In genomic region chr12:481422-481821, GRCh38 we compare ENCODE assay signal across 14 cellular contexts. TPM values are rescaled to one million over a fixed set of nuclear protein-coding genes. Genes with fewer than 3 reads are reported as not detected.
A peak's percentile ranks its signal among the peaks of the same experiment; 100 is the strongest.
DNase-seq lines count a peak whose midpoint lies in the region; ATAC-seq, FAIRE-seq and TF ChIP-seq lines count a peak whose summit lies in the region.
"Had no signal": no experiment of that assay in that cellular context is flagged by ENCODE, and none has a peak within 500 bp of the region (broad histone marks: within the 10 kb centered on the region; RNA-seq: fewer than 3 reads in every experiment).

No MANE protein-coding gene starts in this region.

- peaks cover 3% of the 10 kb centered on the region; the same call in 1 of the 2 replicates for H3K79me1 ChIP-seq in H1 (ENCODE audit: low read depth, low read length)
- H3K79me1 ChIP-seq in neuronal stem cell (ENCODE audit: low read depth, low read length), result no peaks in the 10 kb centered on the region
- no peaks in the 10 kb centered on the region for H3K79me1 ChIP-seq in trophoblast cell (ENCODE audit: low read length)

- H3K4me3 Mint-ChIP-seq in progenitor cell of endocrine pancreas (ENCODE audit: low read depth), result no peak overlapping the region
- H3K4me3 Mint-ChIP-seq: CD4-positive, alpha-beta T cell; neural progenitor cell had no signal

- H2BK15ac ChIP-seq in H1 (ENCODE audit: low read length), result no peak overlapping the region
- no peak overlapping the region for H2BK15ac ChIP-seq in neuronal stem cell (ENCODE audit: low read length)

- DNase-seq in BE2C, result peak; percentile 26
- DNase-seq in NB4 (ENCODE audit: low read depth), result peak; percentile 57
- no peak for DNase-seq in H1 (ENCODE audit: low read depth in 1 of 2, low spot score in 2 of 2)
- DNase-seq in neuronal stem cell (ENCODE audit: low spot score), result no peak
- no peak for DNase-seq in DMS114 treated with DMSO at 0.1 percent for 48 hours (lab: John Stamatoyannopoulos, UW; ENCODE audit: unreplicated experiment)
- no peak for DNase-seq in progenitor cell of endocrine pancreas (ENCODE audit: low spot score, unreplicated experiment)
- DNase-seq in trophoblast cell, result no peak
- DNase-seq: CD4-positive, alpha-beta T cell; hippocampal formation; NCI-H2171 treated with DMSO at 0.1 percent for 48 hours had no signal

- TF ChIP-seq RAD21 in H1 (IDR thresholded peaks at IDR 0.05 in 1 of 2, conservative IDR thresholded peaks at IDR 0.05 in 1 of 2; ENCODE audit: low read depth in 2 of 2, low read length in 2 of 2), result no peak

- TF ChIP-seq CTCF in BE2C (IDR thresholded peaks at IDR 0.05; ENCODE audit: low read depth, low read length) (no peak), NB4 (IDR thresholded peaks at IDR 0.05; ENCODE audit: low read depth, low read length) (no peak), H1 (IDR thresholded peaks at IDR 0.05; ENCODE audit: control extremely low read depth in 1 of 3, insufficient read depth in 1 of 3, low read depth in 1 of 3, low read length in 3 of 3) (no peak), progenitor cell of endocrine pancreas (IDR thresholded peaks at IDR 0.05; ENCODE audit: unreplicated experiment) (no peak)

- H3K36me3 ChIP-seq in BE2C, result no peaks in the 10 kb centered on the region
- H3K36me3 ChIP-seq in H1 (ENCODE audit: control insufficient read depth in 2 of 4, insufficient read depth in 4 of 4, low read length in 3 of 4), result no peaks in the 10 kb centered on the region
- no peaks in the 10 kb centered on the region for H3K36me3 ChIP-seq in neuronal stem cell (replicated peaks in 1 of 2; ENCODE audit: control insufficient read depth in 2 of 2, insufficient read depth in 2 of 2, low read length in 2 of 2)
- no peaks in the 10 kb centered on the region for H3K36me3 ChIP-seq in trophoblast cell (ENCODE audit: control insufficient read depth in 1 of 2, insufficient read depth in 2 of 2, low read length in 2 of 2)
- H3K36me3 ChIP-seq: neural progenitor cell had no signal

- no peak for ATAC-seq in HG03565 (IDR thresholded peaks at IDR 0.05; ENCODE audit: unreplicated experiment)
- ATAC-seq: GM12878 had no signal

- no peak overlapping the region for H3K56ac ChIP-seq in H1 (replicated peaks; ENCODE audit: insufficient read length, low read depth, low read length)

- no peaks in the 10 kb centered on the region for H3K27me3 Mint-ChIP-seq in progenitor cell of endocrine pancreas

- no peak overlapping the region for H3K9ac ChIP-seq in H1 (replicated peaks in 1 of 4; ENCODE audit: extremely low read depth in 1 of 4, low read depth in 3 of 4, low read length in 3 of 4)
- H3K9ac ChIP-seq in neuronal stem cell (ENCODE audit: low read depth, low read length, poor library complexity), result peak overlapping the region; percentile 47
- no peak overlapping the region for H3K9ac ChIP-seq in trophoblast cell (ENCODE audit: low read length)
- H3K9ac ChIP-seq: neural progenitor cell had no signal

- POLR2A ChIA-PET in H1 (lab: Charles Lee; ENCODE audit: partially characterized antibody), result interaction anchor here (1.2 kb wide), 1 partner anchor 14 kb away, joined by 3 read pairs; no protein-coding TSS in a partner anchor

- no peaks in the 10 kb centered on the region for H3K23me2 ChIP-seq in H1 (ENCODE audit: low read depth, low read length)

- TF ChIP-seq EP300 in H1 (IDR thresholded peaks at IDR 0.05; ENCODE audit: borderline replicate concordance in 1 of 2, low read depth in 2 of 2, low read length in 2 of 2), result no peak

- no peak overlapping the region for H4K5ac ChIP-seq in H1 (ENCODE audit: insufficient read length, low read depth, low read length)

- H4K20me1 ChIP-seq in H1 (replicated peaks in 1 of 2; ENCODE audit: control insufficient read depth in 1 of 2, insufficient read depth in 2 of 2, low read length in 2 of 2), result no peaks in the 10 kb centered on the region

- no peak overlapping the region for H3K23ac ChIP-seq in H1 (ENCODE audit: insufficient read length)
- H3K23ac ChIP-seq in neuronal stem cell (ENCODE audit: low read depth, low read length, poor library complexity), result no peak overlapping the region
- H3K23ac ChIP-seq in trophoblast cell (ENCODE audit: low read length), result no peak overlapping the region

- H2AK5ac ChIP-seq in H1 (ENCODE audit: low read depth, low read length), result no peak overlapping the region
- H2AK5ac ChIP-seq in neuronal stem cell (ENCODE audit: low read depth, low read length), result no peak overlapping the region
- no peak overlapping the region for H2AK5ac ChIP-seq in trophoblast cell (ENCODE audit: low read length)

- H2BK120ac ChIP-seq in H1 (replicated peaks; ENCODE audit: low read depth, low read length) (no peak overlapping the region), neuronal stem cell (ENCODE audit: low read depth, low read length) (no peak overlapping the region), trophoblast cell (ENCODE audit: insufficient read depth, low read length, poor library complexity) (no peak overlapping the region)

- no peak for TF ChIP-seq POLR2A in NB4 (IDR thresholded peaks at IDR 0.05; ENCODE audit: extremely low read depth, insufficient read length)
- no peak for TF ChIP-seq POLR2A in H1 (IDR thresholded peaks at IDR 0.05; ENCODE audit: control extremely low read depth in 1 of 2, low read depth in 2 of 2, low read length in 2 of 2)

- WGBS in H1 (ENCODE audit: extremely low coverage in 1 of 2, insufficient coverage in 1 of 2, insufficient read length in 1 of 2, insufficient replicate concordance in 2 of 2, low coverage in 1 of 2, low lambda C conversion rate in 2 of 2, missing lambda C conversion rate in 1 of 2), 2 experiments, result 76% methylated on average over 5 of the region's 5 CpGs; no CpG with 5 or more reads in 1 of the 2 experiments
- WGBS in neuronal stem cell (ENCODE audit: extremely low coverage in 2 of 2, insufficient read length in 2 of 2, insufficient replicate concordance in 1 of 2), 2 donors, result no CpG with 5 or more reads among the region's 5 CpGs
- no CpG with 5 or more reads among the region's 5 CpGs for WGBS in trophoblast cell (ENCODE audit: extremely low coverage, insufficient coverage, insufficient read length)

- peak overlapping the region; percentile 38; the same call in 1 of the 2 replicates for H4K8ac ChIP-seq in H1 (ENCODE audit: extremely low read depth, insufficient read depth, low read length)
- H4K8ac ChIP-seq in neuronal stem cell (ENCODE audit: low read depth, low read length), result no peak overlapping the region
- H4K8ac ChIP-seq in trophoblast cell (ENCODE audit: low read depth, low read length), result no peak overlapping the region

- no peaks in the 10 kb centered on the region for H3K9me3 Mint-ChIP-seq in progenitor cell of endocrine pancreas (ENCODE audit: low read depth)
- H3K9me3 Mint-ChIP-seq: CD4-positive, alpha-beta T cell had no signal

- no peaks in the 10 kb centered on the region for H3K4me1 ChIP-seq in BE2C
- H3K4me1 ChIP-seq in H1 (replicated peaks in 1 of 4; ENCODE audit: control insufficient read depth in 3 of 4, insufficient read depth in 4 of 4, low read length in 3 of 4), result peaks cover 0 to 7% (median 0%) of the 10 kb centered on the region in 4 experiments; a peak in 1 of 7 replicates
- H3K4me1 ChIP-seq in neuronal stem cell (ENCODE audit: control insufficient read depth in 2 of 2, insufficient read depth in 1 of 2, low read depth in 1 of 2, low read length in 2 of 2), result peaks cover 3 to 11% of the 10 kb centered on the region in 2 donors
- H3K4me1 ChIP-seq in trophoblast cell (ENCODE audit: control insufficient read depth in 1 of 2, insufficient read depth in 2 of 2, low read length in 2 of 2), result peaks cover 7 to 8% of the 10 kb centered on the region in 2 experiments

- FAIRE-seq in H1 (lab: Jason Lieb, UNC), result no peak
- FAIRE-seq: bronchial epithelial cell, GM12878 had no signal

- H3K27ac Mint-ChIP-seq in progenitor cell of endocrine pancreas, result no peak overlapping the region
- H3K27ac Mint-ChIP-seq: CD4-positive, alpha-beta T cell; neural progenitor cell had no signal

- no peak overlapping the region for H3K14ac ChIP-seq in H1 (ENCODE audit: insufficient read length)
- H3K14ac ChIP-seq in neuronal stem cell (ENCODE audit: low read length), result no peak overlapping the region
- no peak overlapping the region for H3K14ac ChIP-seq in trophoblast cell (ENCODE audit: low read length)

- no peak overlapping the region for H2BK20ac ChIP-seq in H1 (ENCODE audit: low read length)

- no peak overlapping the region for H3K4ac ChIP-seq in H1 (replicated peaks; ENCODE audit: insufficient read length, low read depth, low read length)
- no peak overlapping the region for H3K4ac ChIP-seq in neuronal stem cell (ENCODE audit: low read length)
- H3K4ac ChIP-seq in trophoblast cell (ENCODE audit: low read depth, low read length), result no peak overlapping the region

- H3K36me3 Mint-ChIP-seq in progenitor cell of endocrine pancreas (ENCODE audit: insufficient read depth), result peaks cover 7% of the 10 kb centered on the region
- H3K36me3 Mint-ChIP-seq: neural progenitor cell had no signal

- H3K4me3 ChIP-seq in BE2C (ENCODE audit: low read depth, low read length), result no peak overlapping the region
- H3K4me3 ChIP-seq in NB4 (ENCODE audit: low read depth, low read length), result no peak overlapping the region
- H3K4me3 ChIP-seq in H1 (ENCODE audit: extremely low read depth in 1 of 4, insufficient read depth in 2 of 4, low read depth in 3 of 4, low read length in 4 of 4), result no peak overlapping the region
- H3K4me3 ChIP-seq in neuronal stem cell (ENCODE audit: low read length in 2 of 2), result no peak overlapping the region
- H3K4me3 ChIP-seq in trophoblast cell (ENCODE audit: low read depth, low read length), result no peak overlapping the region
- H3K4me3 ChIP-seq: GM12878, neural progenitor cell had no signal

- H4K91ac ChIP-seq in H1 (replicated peaks; ENCODE audit: insufficient read length, low read length) (peak overlapping the region; percentile 10), neuronal stem cell (ENCODE audit: low read depth, low read length, poor library complexity) (no peak overlapping the region), trophoblast cell (ENCODE audit: low read depth, low read length) (no peak overlapping the region)

- no peak overlapping the region for H3K18ac ChIP-seq in H1 (ENCODE audit: extremely low read depth, low read length)
- H3K18ac ChIP-seq in neuronal stem cell (ENCODE audit: low read length), result peak overlapping the region; percentile 9
- no peak overlapping the region for H3K18ac ChIP-seq in trophoblast cell (ENCODE audit: low read length)

- H4K12ac ChIP-seq in trophoblast cell (ENCODE audit: low read depth, low read length), result no peak overlapping the region

- CTCF ChIA-PET in H1 (lab: Charles Lee; ENCODE audit: partially characterized antibody), result interaction anchor here (0.9 to 1.9 kb wide), 6 partner anchors 14 to 66 kb away, joined by 3 to 8 read pairs (median 3); no protein-coding TSS in a partner anchor

- H3K27ac ChIP-seq in H1 (ENCODE audit: low read depth, low read length), result no peak overlapping the region
- H3K27ac ChIP-seq in neuronal stem cell (replicated peaks; ENCODE audit: low read length), result no peak overlapping the region
- H3K27ac ChIP-seq in trophoblast cell (ENCODE audit: low read depth, low read length), result no peak overlapping the region
- H3K27ac ChIP-seq: neural progenitor cell had no signal

- peaks cover 19% of the 10 kb centered on the region for H3K4me1 Mint-ChIP-seq in progenitor cell of endocrine pancreas (ENCODE audit: low read depth)

- H3K9me3 ChIP-seq in BE2C, result no peaks in the 10 kb centered on the region; the same call in 1 of the 2 replicates
- H3K9me3 ChIP-seq in H1 (ENCODE audit: insufficient read depth in 2 of 2, low read depth in 1 of 2, low read length in 1 of 2), result no peaks in the 10 kb centered on the region
- peaks cover 0 to 2% of the 10 kb centered on the region in 2 donors for H3K9me3 ChIP-seq in neuronal stem cell (replicated peaks in 1 of 2; ENCODE audit: control insufficient read depth in 2 of 2, insufficient read depth in 1 of 2, low read depth in 1 of 2, low read length in 2 of 2)
- no peaks in the 10 kb centered on the region for H3K9me3 ChIP-seq in trophoblast cell (ENCODE audit: insufficient read depth, low read depth, low read length)

- H2AFZ ChIP-seq in H1 (ENCODE audit: low read length) (no peak overlapping the region), neuronal stem cell (ENCODE audit: low read length) (no peak overlapping the region), trophoblast cell (ENCODE audit: insufficient read depth, low read length, poor library complexity) (no peak overlapping the region)
- H2AFZ ChIP-seq: neural progenitor cell had no signal

- peaks cover 5% of the 10 kb centered on the region; the same call in 1 of the 2 replicates for H3K27me3 ChIP-seq in BE2C
- H3K27me3 ChIP-seq in H1 (replicated peaks in 1 of 4; ENCODE audit: control insufficient read depth in 3 of 4, extremely low read depth in 1 of 4, insufficient read depth in 3 of 4, low read length in 3 of 4), result no peaks in the 10 kb centered on the region
- no peaks in the 10 kb centered on the region for H3K27me3 ChIP-seq in neuronal stem cell (ENCODE audit: control insufficient read depth in 3 of 3, insufficient read depth in 3 of 3, low read depth in 1 of 3, low read length in 3 of 3)
- H3K27me3 ChIP-seq in trophoblast cell (ENCODE audit: insufficient read depth, low read length), result no peaks in the 10 kb centered on the region
- H3K27me3 ChIP-seq: neural progenitor cell had no signal

- H3K4me2 ChIP-seq in H1 (ENCODE audit: insufficient read depth in 1 of 2, low read depth in 2 of 2, low read length in 2 of 2) (no peak overlapping the region), neuronal stem cell (ENCODE audit: insufficient read depth, low read length, poor library complexity, severe bottlenecking) (no peak overlapping the region), trophoblast cell (ENCODE audit: low read length) (no peak overlapping the region)
- H3K4me2 ChIP-seq: neural progenitor cell had no signal

- H2BK12ac ChIP-seq in H1 (ENCODE audit: low read depth, low read length), result no peak overlapping the region
- no peak overlapping the region for H2BK12ac ChIP-seq in neuronal stem cell (ENCODE audit: low read length)
- H2BK12ac ChIP-seq in trophoblast cell (ENCODE audit: low read length), result no peak overlapping the region

- H2BK5ac ChIP-seq in H1 (ENCODE audit: low read depth, low read length) (0 out of 2 replicates have a peak overlapping the region, but pooled peaks have one; percentile 8), neuronal stem cell (ENCODE audit: low read length) (peak overlapping the region; percentile 72), trophoblast cell (ENCODE audit: low read depth, low read length, poor library complexity) (no peak overlapping the region)

- H3K79me2 ChIP-seq in H1 (ENCODE audit: control insufficient read depth in 1 of 2, insufficient read depth in 2 of 2, low read length in 2 of 2) (no peaks in the 10 kb centered on the region), trophoblast cell (ENCODE audit: control insufficient read depth, insufficient read depth, low read length, poor library complexity) (peaks cover 2% of the 10 kb centered on the region)

RNA-seq across cellular contexts. Expression of gene B4GALNT3, which starts 21.7 kb away (rescaled TPM):
- polyA plus RNA-seq in BE2C (2012; ENCODE audit: insufficient read depth, insufficient read length, low read depth), result not detected
- 20.3 and 20.4 TPM in 2 replicates for total RNA-seq in H1 (2021; fragmentation: NEBNext Ultra II Directional; extraction: Animal tissue kit (Norgen Biotek cat#: 25700))
- 12.5 and 14.9 TPM in 2 replicates for polyA plus RNA-seq in H1 (2011; rRNA removed)
- 15.8 TPM for polyA plus RNA-seq in H1 (2011; cell fraction: cytosol; rRNA removed)
- 43.4 TPM for polyA plus RNA-seq in H1 (2011; cell fraction: nucleus; rRNA removed)
- 11.3 to 19.6 TPM (median 15.5 TPM) in 4 replicates for polyA plus RNA-seq in H1 (2012, experiment 1 of 2)
- 10.1 TPM for polyA plus RNA-seq in H1 (2012, experiment 2 of 2)
- polyA plus RNA-seq in H1 (2013, experiment 1 of 2), result 15.8 TPM
- 16.0 TPM for polyA plus RNA-seq in H1 (2013, experiment 2 of 2)
- polyA minus RNA-seq in H1 (2011; rRNA and poly(A)+ RNA removed), result 24.2 and 30.9 TPM in 2 replicates
- polyA minus RNA-seq in H1 (2011; cell fraction: cytosol; rRNA and poly(A)+ RNA removed), result 7.3 TPM
- 13.1 TPM for polyA minus RNA-seq in H1 (2011; cell fraction: nucleus; rRNA and poly(A)+ RNA removed)
- 17.1 TPM for polyA plus RNA-seq in neuronal stem cell (2013, experiment 1 of 2)
- 16.0 TPM for polyA plus RNA-seq in neuronal stem cell (2013, experiment 2 of 2)
- 58.3 and 67.0 TPM in 2 replicates for total RNA-seq in progenitor cell of endocrine pancreas
- polyA plus RNA-seq in trophoblast cell (2013), result 7.0 and 7.6 TPM in 2 replicates

Comparison
In these comparisons a context has a peak if more than half of its experiments do, and no peak if none do; other contexts are left out.
1. DNase-seq: peak in BE2C (single experiment) and NB4 (single experiment); none in H1 (0 of 2), neuronal stem cell (single experiment), DMS114 treated with DMSO at 0.1 percent for 48 hours (single experiment), progenitor cell of endocrine pancreas (single experiment) and trophoblast cell (0 of 2).